1 cellular context compared by ENCODE assay signal in genomic region chr19:18274776-18275356, GRCh38.
A peak's percentile ranks its signal among the peaks of the same experiment; 100 is the strongest.
TF ChIP-seq lines count a peak whose summit lies in the region.

No MANE protein-coding gene starts in this region.

TF ChIP-seq in HEK293, 187 proteins besides CTCF, POLR2A, EP300 and RAD21 (continued from another document):
- TF ChIP-seq ZBTB44 (tag by site-specific recombination; IDR thresholded peaks at IDR 0.05) (no peak), ZNF354C (tag by site-specific recombination; IDR thresholded peaks at IDR 0.05; ENCODE audit: borderline replicate concordance, low read depth) (no peak), ZNF26 (tag by site-specific recombination; IDR thresholded peaks at IDR 0.05) (no peak), ZNF391 (tag by site-specific recombination; IDR thresholded peaks at IDR 0.05; ENCODE audit: borderline replicate concordance, low read depth) (no peak; the same call in 1 of the 2 replicates), PRDM10 (tag by site-specific recombination; IDR thresholded peaks at IDR 0.05) (peak; percentile 67), FEZF1 (tag by site-specific recombination; IDR thresholded peaks at IDR 0.05) (no peak), ZNF837 (tag by site-specific recombination; IDR thresholded peaks at IDR 0.05) (no peak), ZNF16 (tag by site-specific recombination; IDR thresholded peaks at IDR 0.05; ENCODE audit: low read depth) (no peak), ZSCAN16 (tag by site-specific recombination; IDR thresholded peaks at IDR 0.05) (no peak), ZNF423 (tag by site-specific recombination; IDR thresholded peaks at IDR 0.05) (no peak), ZNF184 (tag by site-specific recombination; IDR thresholded peaks at IDR 0.05) (no peak), ZNF112 (tag by site-specific recombination; IDR thresholded peaks at IDR 0.05) (no peak), ZNF555 (tag by site-specific recombination; conservative IDR thresholded peaks at IDR 0.05) (no peak), ZNF350 (tag by site-specific recombination; IDR thresholded peaks at IDR 0.05) (no peak), HOXC10 (CRISPR knock-in tag; IDR thresholded peaks at IDR 0.05) (no peak), MEIS1 (CRISPR knock-in tag; IDR thresholded peaks at IDR 0.05; ENCODE audit: borderline replicate concordance) (no peak), ZNF701 (tag by site-specific recombination; IDR thresholded peaks at IDR 0.05) (no peak), ZNF747 (tag by site-specific recombination; IDR thresholded peaks at IDR 0.05) (no peak), ZNF488 (tag by site-specific recombination; IDR thresholded peaks at IDR 0.05) (no peak), ZNF214 (tag by site-specific recombination; IDR thresholded peaks at IDR 0.05; ENCODE audit: borderline replicate concordance) (no peak), ZNF558 (tag by site-specific recombination; IDR thresholded peaks at IDR 0.05) (no peak), ZNF148 (tag by site-specific recombination; IDR thresholded peaks at IDR 0.05; ENCODE audit: borderline replicate concordance) (no peak), ZNF449 (tag by site-specific recombination; IDR thresholded peaks at IDR 0.05) (no peak), ZNF37A (tag by site-specific recombination; IDR thresholded peaks at IDR 0.05) (no peak), PRDM2 (tag by site-specific recombination; IDR thresholded peaks at IDR 0.05; ENCODE audit: borderline replicate concordance) (no peak), ZNF629 (tag by site-specific recombination; IDR thresholded peaks at IDR 0.05) (0 out of 2 replicates have a peak, but pooled peaks have one; percentile 9), ZFHX2 (tag by site-specific recombination; conservative IDR thresholded peaks at IDR 0.05) (no peak), ZNF560 (tag by site-specific recombination; IDR thresholded peaks at IDR 0.05; ENCODE audit: borderline replicate concordance) (no peak), ZNF549 (tag by site-specific recombination; IDR thresholded peaks at IDR 0.05) (no peak), ZNF658 (tag by site-specific recombination; IDR thresholded peaks at IDR 0.05) (no peak), ZBTB7A (tag by site-specific recombination; IDR thresholded peaks at IDR 0.05; ENCODE audit: low read depth) (no peak), EGR2 (tag by site-specific recombination; IDR thresholded peaks at IDR 0.05; ENCODE audit: low read depth) (no peak), ZNF664 (tag by site-specific recombination; IDR thresholded peaks at IDR 0.05) (no peak), ZNF24 (tag by site-specific recombination; IDR thresholded peaks at IDR 0.05) (no peak)
